Comparison of ENCODE assay signal across 16 cellular contexts in the genomic region with DNA sequence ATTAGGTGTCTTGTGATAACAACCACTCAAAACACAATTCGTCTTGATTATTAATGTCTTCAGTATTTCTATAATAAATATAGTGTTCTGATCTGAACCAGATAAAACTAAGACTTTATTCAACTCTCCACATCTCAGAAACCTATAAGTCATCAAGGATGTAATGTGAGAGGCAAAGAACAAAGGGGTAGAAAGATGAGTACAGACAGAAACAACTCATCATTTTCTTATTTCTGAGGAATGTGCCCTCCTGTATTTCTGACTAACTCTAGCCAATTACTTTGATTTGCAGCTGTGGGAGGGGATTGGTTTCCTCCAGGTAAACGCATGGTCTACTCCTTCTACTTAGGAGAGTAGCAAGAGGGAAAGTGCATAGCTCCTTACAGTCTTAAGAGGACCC.
"Had no signal": no experiment of that assay in that cellular context is flagged by ENCODE, and none has a peak within 500 bp of the region (broad histone marks: within the 10 kb centered on the region; RNA-seq: fewer than 3 reads in every experiment).

No MANE protein-coding gene starts in this region.

- H3K27ac ChIP-seq: KMS-11 had no signal

- H3K4me3 ChIP-seq: K562 had no signal

- H3K4me2 ChIP-seq: KMS-11 had no signal

- H3K9ac ChIP-seq: KMS-11 had no signal

- DNase-seq: Kasumi-1, MM.1S, NCI-H1092 treated with DMSO at 0.1 percent for 48 hours, NCI-H1436, NCI-H187, NCI-H2029, NCI-H2081 treated with DMSO at 0.1 percent for 48 hours, NCI-H2227 treated with DMSO at 0.1 percent for 48 hours, NCI-H524, NCI-H526 treated with DMSO at 0.1 percent for 48 hours, NCI-H748 treated with DMSO at 0.1 percent for 48 hours, RPMI8226, SHP77 had no signal

- ATAC-seq: HepG2, K562 had no signal
